ENCODE assay signal across 8 cellular contexts in genomic region chr6:37101991-37102298, GRCh38.
DNase-seq lines count a peak whose midpoint lies in the region; ATAC-seq and TF ChIP-seq lines count a peak whose summit lies in the region.

No MANE protein-coding gene starts in this region.

- intact Hi-C loops in left ventricle myocardium inferior (cut with micrococcal nuclease) = no loop called here

- H3K27me3 ChIP-seq in left ventricle myocardium inferior (ENCODE audit: low read depth) = no peaks in the 10 kb centered on the region

- H3K27ac ChIP-seq in VCaP = peak overlapping the region; percentile 99
- peak overlapping the region; percentile 94 for H3K27ac ChIP-seq in left ventricle myocardium inferior (replicated peaks)

- no peak for TF ChIP-seq POLR2A in GM18505 (IDR thresholded peaks at IDR 0.05; ENCODE audit: borderline replicate concordance, extremely low read depth, insufficient read depth, insufficient read length)

- peaks cover 32% of the 10 kb centered on the region for H3K4me1 ChIP-seq in left ventricle myocardium inferior

- H3K36me3 ChIP-seq in left ventricle myocardium inferior = no peaks in the 10 kb centered on the region

- DNase-seq in left ventricle myocardium inferior = no peak
- no peak for DNase-seq in skeletal muscle cell (ENCODE audit: low read depth)
- no peak for DNase-seq in NCI-H69 (lab: John Stamatoyannopoulos, UW)
- no peak for DNase-seq in NCI-H146 treated with DMSO at 0.1 percent for 48 hours (lab: John Stamatoyannopoulos, UW; ENCODE audit: unreplicated experiment)

- H3K4me3 ChIP-seq in left ventricle myocardium inferior = peak overlapping the region; percentile 61
- H3K4me3 ChIP-seq in skeletal muscle cell (ENCODE audit: low read depth, low read length) = peak overlapping the region; percentile 43

- TF ChIP-seq CTCF in VCaP (conservative IDR thresholded peaks at IDR 0.05) (no peak), left ventricle myocardium inferior (IDR thresholded peaks at IDR 0.05; ENCODE audit: borderline replicate concordance) (no peak)

- peak; percentile 7 for ATAC-seq in GM18505 (IDR thresholded peaks at IDR 0.05; ENCODE audit: unreplicated experiment)
- ATAC-seq in GM19455 (IDR thresholded peaks at IDR 0.05; ENCODE audit: unreplicated experiment) = no peak
- ATAC-seq in GM21423 (IDR thresholded peaks at IDR 0.05; ENCODE audit: unreplicated experiment) = no peak

- no peaks in the 10 kb centered on the region for H3K9me3 ChIP-seq in left ventricle myocardium inferior (replicated peaks)
